ENCODE assay signal across 1 cellular context in the genomic region with DNA sequence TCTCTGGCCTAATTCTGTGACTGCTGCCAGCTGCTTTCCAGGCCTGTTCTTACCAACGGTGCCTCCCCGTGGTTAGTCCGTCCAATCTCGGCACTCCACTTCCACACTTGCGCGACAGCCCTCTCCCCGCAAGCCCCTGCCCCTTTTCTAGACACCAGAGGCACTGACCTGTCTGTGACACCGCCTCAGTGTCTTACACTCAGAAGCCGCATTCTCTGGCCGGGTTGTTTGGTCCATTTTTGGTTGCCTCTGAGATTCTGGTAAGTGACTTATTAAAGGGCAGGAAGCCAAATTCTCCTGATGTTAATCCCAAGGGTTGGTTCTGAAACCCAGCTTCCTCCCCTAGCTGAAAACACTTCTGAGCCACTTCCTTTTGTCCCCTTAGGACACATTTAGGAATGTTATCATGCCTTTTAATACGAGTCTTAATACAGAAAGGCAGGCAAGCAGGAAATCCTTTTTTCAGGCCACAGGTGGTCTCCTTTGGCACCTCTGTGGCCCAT.
TF ChIP-seq lines count a peak whose summit lies in the region.

No MANE protein-coding gene starts in this region.

TF ChIP-seq in K562, 482 proteins besides CTCF, POLR2A, EP300 and RAD21 (continued from another document):
- TF ChIP-seq ZNF609 (CRISPR knock-in tag; IDR thresholded peaks at IDR 0.05; ENCODE audit: borderline replicate concordance): no peak
- TF ChIP-seq ILF3 (IDR thresholded peaks at IDR 0.05; ENCODE audit: borderline replicate concordance): no peak
- TF ChIP-seq TSC22D4 (tag; IDR thresholded peaks at IDR 0.05): no peak
